ENCODE assay signal across 8 cellular contexts in genomic region chr12:75389706-75390105, GRCh38. TPM values are rescaled to one million over a fixed set of nuclear protein-coding genes. Genes with fewer than 3 reads are reported as not detected.
A peak's percentile ranks its signal among the peaks of the same experiment; 100 is the strongest.
DNase-seq lines count a peak whose midpoint lies in the region; ATAC-seq, FAIRE-seq and TF ChIP-seq lines count a peak whose summit lies in the region.
"Had no signal": no experiment of that assay in that cellular context is flagged by ENCODE, and none has a peak within 500 bp of the region (broad histone marks: within the 10 kb centered on the region; RNA-seq: fewer than 3 reads in every experiment).

No MANE protein-coding gene starts in this region.

- H4K20me1 ChIP-seq in Karpas-422 (ENCODE audit: insufficient read depth, low read depth, low read length), result no peaks in the 10 kb centered on the region
- no peaks in the 10 kb centered on the region for H4K20me1 ChIP-seq in keratinocyte (ENCODE audit: control insufficient read depth, extremely low read depth, insufficient read depth, low read length)

- peak overlapping the region; percentile 87 for H3K4me3 Mint-ChIP-seq in activated CD8-positive, alpha-beta T cell treated with anti-CD3 and anti-CD28 coated beads for 36 hours

- no peaks in the 10 kb centered on the region for H3K36me3 Mint-ChIP-seq in activated CD8-positive, alpha-beta T cell treated with anti-CD3 and anti-CD28 coated beads for 36 hours (ENCODE audit: low read depth)

- H3K9me2 ChIP-seq in Karpas-422 (replicated peaks; ENCODE audit: insufficient read depth, low read length), result no peaks in the 10 kb centered on the region

- H3K9me1 ChIP-seq in keratinocyte (ENCODE audit: control insufficient read depth, extremely low read depth, insufficient read depth, low read length), result no peaks in the 10 kb centered on the region

- dilution Hi-C loops in keratinocyte (cut with MboI; ENCODE audit: extremely low pct_ligation_motif_present, low sequenced_read_pairs), result no loop called here

- DNase-seq in Karpas-422 (peak; percentile 42), keratinocyte (ENCODE audit: low read depth, low spot score) (no peak), substantia nigra (lab: John Stamatoyannopoulos, UW) (no peak), SIG-M5 (lab: John Stamatoyannopoulos, UW) (no peak)
- DNase-seq in activated CD8-positive, alpha-beta T cell treated with anti-CD3 and anti-CD28 coated beads for 36 hours, result no peak
- DNase-seq in stimulated activated CD4-positive, alpha-beta T cell treated with anti-CD3 and anti-CD28 coated beads, Interleukin-2, amount 100 ng/mL, for 24 hours, result no peak
- DNase-seq: SHP77 had no signal

- H3K27me3 ChIP-seq in Karpas-422 (ENCODE audit: low read length), result no peaks in the 10 kb centered on the region
- no peaks in the 10 kb centered on the region for H3K27me3 ChIP-seq in keratinocyte (ENCODE audit: control insufficient read depth, extremely low read depth, insufficient read depth, low read length)

- TF ChIP-seq CTCF in activated CD8-positive, alpha-beta T cell treated with anti-CD3 and anti-CD28 coated beads for 36 hours (IDR thresholded peaks at IDR 0.05), result no peak
- no peak for TF ChIP-seq CTCF in keratinocyte (optimal IDR thresholded peaks at IDR 0.05 in 1 of 3, IDR thresholded peaks at IDR 0.05 in 1 of 3, conservative IDR thresholded peaks at IDR 0.05 in 1 of 3; ENCODE audit: extremely low read depth in 1 of 3, insufficient read depth in 2 of 3, low read length in 3 of 3)

- peaks cover 32% of the 10 kb centered on the region for H3K4me1 Mint-ChIP-seq in activated CD8-positive, alpha-beta T cell treated with anti-CD3 and anti-CD28 coated beads for 36 hours (ENCODE audit: low read depth)

- H3K36me3 ChIP-seq in Karpas-422 (ENCODE audit: insufficient read depth, low read length) (peaks cover 13% of the 10 kb centered on the region; the same call in 1 of the 2 replicates), keratinocyte (ENCODE audit: control insufficient read depth in 2 of 2, extremely low read depth in 1 of 2, insufficient read depth in 2 of 2, low read length in 2 of 2) (no peaks in the 10 kb centered on the region)

- POLR2A ChIA-PET in activated CD8-positive, alpha-beta T cell treated with anti-CD3 and anti-CD28 coated beads for 36 hours (lab: Charles Lee), result interaction anchor here (0.6 to 1.2 kb wide), 2 partner anchors 113 to 122 kb away, joined by 3 to 4 read pairs; partner anchors contain the start of gene KRR1

- H3K79me2 ChIP-seq in Karpas-422 (ENCODE audit: low read length) (peaks cover 55% of the 10 kb centered on the region), keratinocyte (ENCODE audit: control insufficient read depth, insufficient read depth, low read length) (no peaks in the 10 kb centered on the region)

- peak overlapping the region; percentile 95 for H3K27ac Mint-ChIP-seq in activated CD8-positive, alpha-beta T cell treated with anti-CD3 and anti-CD28 coated beads for 36 hours

- H3K4me2 ChIP-seq in Karpas-422 (ENCODE audit: low read depth, low read length, poor library complexity, severe bottlenecking), result peak overlapping the region; percentile 91
- peak overlapping the region; percentile 77 for H3K4me2 ChIP-seq in keratinocyte (ENCODE audit: control insufficient read depth, extremely low read depth, insufficient read depth, low read depth, low read length)

- H3K9ac ChIP-seq in Karpas-422 (ENCODE audit: low read length), result peak overlapping the region; percentile 74
- H3K9ac ChIP-seq in keratinocyte (ENCODE audit: control insufficient read depth, extremely low read depth, insufficient read depth, low read length), result no peak overlapping the region

- intact Hi-C loops in activated CD8-positive, alpha-beta T cell treated with anti-CD3 and anti-CD28 coated beads for 36 hours (cut with micrococcal nuclease), result loop anchor here (5.0 kb wide), 3 partner anchors 42 to 118 kb away; partner anchors contain the start of gene GLIPR1

- CTCF ChIA-PET in activated CD8-positive, alpha-beta T cell treated with anti-CD3 and anti-CD28 coated beads for 36 hours (lab: Charles Lee), result interaction anchor here (1.6 to 3.4 kb wide), 5 partner anchors 55 to 137 kb away, joined by 3 to 13 read pairs (median 12); partner anchors contain the start of genes GLIPR1 and GLIPR1L1

- peaks cover 36% of the 10 kb centered on the region for H3K4me1 ChIP-seq in Karpas-422 (ENCODE audit: low read length)
- H3K4me1 ChIP-seq in keratinocyte (ENCODE audit: control insufficient read depth, extremely low read depth, insufficient read depth, low read length), result peaks cover 25% of the 10 kb centered on the region

- peak overlapping the region; percentile 74 for H3K4me3 ChIP-seq in Karpas-422 (ENCODE audit: low read length)
- no peak overlapping the region for H3K4me3 ChIP-seq in keratinocyte (ENCODE audit: control insufficient read depth in 2 of 3, extremely low read depth in 1 of 3, insufficient read depth in 2 of 3, low read depth in 1 of 3, low read length in 3 of 3)

- no peak for ATAC-seq in activated CD8-positive, alpha-beta T cell treated with anti-CD3 and anti-CD28 coated beads for 36 hours
- no peak for ATAC-seq in HG03457 (IDR thresholded peaks at IDR 0.05; ENCODE audit: unreplicated experiment)

- peaks cover 4% of the 10 kb centered on the region for H3K9me3 Mint-ChIP-seq in activated CD8-positive, alpha-beta T cell treated with anti-CD3 and anti-CD28 coated beads for 36 hours

- H2AFZ ChIP-seq in Karpas-422 (ENCODE audit: low read length) (peak overlapping the region; percentile 57), keratinocyte (ENCODE audit: control insufficient read depth, low read length) (no peak overlapping the region)

- no peaks in the 10 kb centered on the region for H3K27me3 Mint-ChIP-seq in activated CD8-positive, alpha-beta T cell treated with anti-CD3 and anti-CD28 coated beads for 36 hours

- peak; percentile 51 for FAIRE-seq in keratinocyte (lab: Jason Lieb, UNC)

- H3K27ac ChIP-seq in Karpas-422 (ENCODE audit: low read length) (peak overlapping the region; percentile 50), keratinocyte (ENCODE audit: control insufficient read depth, insufficient read depth, low read length) (no peak overlapping the region), substantia nigra (ENCODE audit: low read depth, low read length, poor library complexity, severe bottlenecking) (peak overlapping the region; percentile 41)

- H3K9me3 ChIP-seq in Karpas-422 (ENCODE audit: low read length), result no peaks in the 10 kb centered on the region
- no peaks in the 10 kb centered on the region for H3K9me3 ChIP-seq in keratinocyte (ENCODE audit: control insufficient read depth, low read depth, low read length)

RNA-seq across cellular contexts. Expression of gene GLIPR1L2, which starts 1.2 kb away (rescaled TPM):
- total RNA-seq in Karpas-422 (2014; rRNA removed; shearing (Covaris generic); ENCODE audit: low replicate concordance), result 0.07 TPM in 1 of 2 replicates, not detected in the other
- under 1 TPM; 0.27 to 0.43 TPM for total RNA-seq in activated CD8-positive, alpha-beta T cell treated with anti-CD3 and anti-CD28 coated beads for 36 hours
- polyA plus RNA-seq in keratinocyte, result 0.29 to 0.66 TPM (median 0.41 TPM) in 3 replicates
- 0.72 TPM for polyA plus RNA-seq in keratinocyte (2011; ENCODE audit: low read depth)
- 0.35 and 0.38 TPM in 2 replicates for polyA plus RNA-seq in keratinocyte (2011; cell fraction: cytosol; rRNA removed)
- 0.48 and 0.51 TPM in 2 replicates for polyA plus RNA-seq in keratinocyte (2011; cell fraction: nucleus; rRNA removed)
- polyA plus RNA-seq in keratinocyte (2012; ENCODE audit: low replicate concordance), result 0.23 and 0.85 TPM in 2 replicates
- 0.22 to 0.43 TPM in 2 of 3 replicates, not detected in the other for polyA minus RNA-seq in keratinocyte
- polyA minus RNA-seq in keratinocyte (2011; cell fraction: cytosol; rRNA and poly(A)+ RNA removed), result not detected
- polyA minus RNA-seq in keratinocyte (2011; cell fraction: nucleus; rRNA and poly(A)+ RNA removed), result 0.21 and 0.93 TPM in 2 replicates

RNA-seq across cellular contexts. Expression of gene GLIPR1L1, which starts 55.2 kb away (rescaled TPM):
- total RNA-seq in Karpas-422 (2014; rRNA removed; shearing (Covaris generic); ENCODE audit: low replicate concordance), result not detected in 2 replicates
- not detected for total RNA-seq in activated CD8-positive, alpha-beta T cell treated with anti-CD3 and anti-CD28 coated beads for 36 hours
- polyA plus RNA-seq in keratinocyte, result not detected in 3 replicates
- not detected for polyA plus RNA-seq in keratinocyte (2011; ENCODE audit: low read depth)
- not detected in 2 replicates for polyA plus RNA-seq in keratinocyte (2011; cell fraction: cytosol; rRNA removed)
- not detected in 2 replicates for polyA plus RNA-seq in keratinocyte (2011; cell fraction: nucleus; rRNA removed)
- not detected in 2 replicates for polyA plus RNA-seq in keratinocyte (2012; ENCODE audit: low replicate concordance)
- polyA minus RNA-seq in keratinocyte, result not detected in 3 replicates
- polyA minus RNA-seq in keratinocyte (2011; cell fraction: cytosol; rRNA and poly(A)+ RNA removed), result not detected
- polyA minus RNA-seq in keratinocyte (2011; cell fraction: nucleus; rRNA and poly(A)+ RNA removed), result not detected in 2 replicates

RNA-seq across cellular contexts. Expression of gene CAPS2, which starts 59.6 kb away (rescaled TPM):
- 34.0 and 50.2 TPM in 2 replicates for total RNA-seq in Karpas-422 (2014; rRNA removed; shearing (Covaris generic); ENCODE audit: low replicate concordance)
- total RNA-seq in activated CD8-positive, alpha-beta T cell treated with anti-CD3 and anti-CD28 coated beads for 36 hours, result 1 to 10 TPM; 3.0 to 3.2 TPM
- polyA plus RNA-seq in keratinocyte, result 1.5 to 2.2 TPM (median 2.0 TPM) in 3 replicates
- 1.0 TPM for polyA plus RNA-seq in keratinocyte (2011; ENCODE audit: low read depth)
- polyA plus RNA-seq in keratinocyte (2011; cell fraction: cytosol; rRNA removed), result 1.3 and 1.6 TPM in 2 replicates
- 3.4 and 4.4 TPM in 2 replicates for polyA plus RNA-seq in keratinocyte (2011; cell fraction: nucleus; rRNA removed)
- polyA plus RNA-seq in keratinocyte (2012; ENCODE audit: low replicate concordance), result 1.0 and 1.1 TPM in 2 replicates
- polyA minus RNA-seq in keratinocyte, result 0.95 to 6.0 TPM (median 5.6 TPM) in 3 replicates
- 1.7 TPM for polyA minus RNA-seq in keratinocyte (2011; cell fraction: cytosol; rRNA and poly(A)+ RNA removed)
- 7.2 and 9.9 TPM in 2 replicates for polyA minus RNA-seq in keratinocyte (2011; cell fraction: nucleus; rRNA and poly(A)+ RNA removed)
